ENCODE assay signal across 9 cellular contexts in the genomic region with DNA sequence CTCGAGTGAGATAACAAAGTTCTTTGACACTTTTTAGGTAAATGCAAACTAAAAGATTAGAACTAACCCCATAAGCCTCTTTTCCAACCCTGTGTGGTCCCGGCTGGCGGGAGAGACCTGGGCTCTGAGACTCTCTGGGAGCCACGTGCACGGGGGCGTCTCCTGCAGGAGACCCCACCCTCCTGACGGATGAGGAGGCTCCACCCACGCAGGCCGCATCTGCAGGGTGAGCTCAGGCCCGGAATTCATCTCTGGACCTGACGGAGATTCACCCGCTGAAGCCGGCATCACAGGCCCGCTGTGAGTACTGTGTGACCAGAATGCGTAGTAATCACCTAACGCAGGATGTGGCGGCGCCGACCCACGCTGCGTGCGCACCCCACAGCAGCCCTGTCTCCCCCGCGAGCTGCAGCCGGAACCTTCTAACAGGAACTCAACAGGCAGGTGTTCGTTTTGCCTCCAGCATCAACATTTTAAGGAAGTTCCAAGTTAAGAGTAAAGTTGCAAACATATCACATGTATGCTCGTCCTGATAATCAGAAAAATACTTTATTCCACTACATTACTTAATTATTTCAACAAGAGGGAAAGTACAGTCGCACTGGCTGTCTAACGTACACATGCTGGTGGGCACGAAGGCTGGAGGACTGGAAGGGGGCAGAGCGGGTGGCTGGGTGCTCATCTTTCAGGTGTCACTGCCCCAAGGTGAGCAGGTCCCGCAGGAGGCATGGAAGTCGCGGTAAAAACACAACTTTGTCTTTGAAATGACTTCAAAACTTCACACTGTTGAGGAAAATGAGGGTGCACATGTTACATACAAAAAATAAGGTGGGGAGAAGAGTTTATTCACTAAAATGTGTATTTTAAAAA. TPM values are rescaled to one million over a fixed set of nuclear protein-coding genes. Genes with fewer than 3 reads are reported as not detected.
A peak's percentile ranks its signal among the peaks of the same experiment; 100 is the strongest.
DNase-seq lines count a peak whose midpoint lies in the region; ATAC-seq, FAIRE-seq and TF ChIP-seq lines count a peak whose summit lies in the region.
"Had no signal": no experiment of that assay in that cellular context is flagged by ENCODE, and none has a peak within 500 bp of the region (broad histone marks: within the 10 kb centered on the region; RNA-seq: fewer than 3 reads in every experiment).

No MANE protein-coding gene starts in this region.

- no peaks in the 10 kb centered on the region for H3K79me2 ChIP-seq in OCI-LY3 (ENCODE audit: low read length)

- peak overlapping the region; percentile 17 for H3K27ac Mint-ChIP-seq in activated T-helper 2 cell treated with anti-CD3 and anti-CD28 coated beads, Interferon-gamma antibody, Interleukin-2, Interleukin-4, amounts not matched to agents 10 μg/mL and 5 μg/mL and 100 μg/mL, durations not matched to agents 14 hours and 24 hours and 36 hours

- no peaks in the 10 kb centered on the region for H3K9me3 ChIP-seq in OCI-LY3 (ENCODE audit: insufficient read depth, low read length)

- peak overlapping the region; percentile 70 for H3K4me3 ChIP-seq in OCI-LY3 (ENCODE audit: low read length)

- H3K4me3 Mint-ChIP-seq in activated T-helper 2 cell treated with anti-CD3 and anti-CD28 coated beads, Interferon-gamma antibody, Interleukin-2, Interleukin-4, amounts not matched to agents 10 μg/mL and 5 μg/mL and 100 μg/mL, durations not matched to agents 14 hours and 24 hours and 36 hours (ENCODE audit: low read depth): peak overlapping the region; percentile 46

- H3K27ac ChIP-seq in OCI-LY3 (ENCODE audit: low read length): no peak overlapping the region

- H3K27me3 Mint-ChIP-seq in activated T-helper 2 cell treated with anti-CD3 and anti-CD28 coated beads, Interferon-gamma antibody, Interleukin-2, Interleukin-4, amounts not matched to agents 10 μg/mL and 5 μg/mL and 100 μg/mL, durations not matched to agents 14 hours and 24 hours and 36 hours (ENCODE audit: low read depth): peaks cover 11% of the 10 kb centered on the region

- peak overlapping the region; percentile 80 for H2AFZ ChIP-seq in OCI-LY3 (ENCODE audit: low read depth, low read length)

- H3K36me3 ChIP-seq in OCI-LY3 (replicated peaks; ENCODE audit: low read depth, low read length): no peaks in the 10 kb centered on the region

- H3K9me3 Mint-ChIP-seq in activated T-helper 2 cell treated with anti-CD3 and anti-CD28 coated beads, Interferon-gamma antibody, Interleukin-2, Interleukin-4, amounts not matched to agents 10 μg/mL and 5 μg/mL and 100 μg/mL, durations not matched to agents 14 hours and 24 hours and 36 hours: no peaks in the 10 kb centered on the region

- DNase-seq in GM19239 (ENCODE audit: insufficient read length, low spot score) (peak; percentile 63), NCI-H1694 (lab: John Stamatoyannopoulos, UW) (no peak)
- DNase-seq in activated T-helper 2 cell treated with anti-CD3 and anti-CD28 coated beads, Interferon-gamma antibody, Interleukin-2, Interleukin-4, amounts not matched to agents 10 μg/mL and 5 μg/mL and 100 μg/mL, durations not matched to agents 14 hours and 24 hours and 36 hours (ENCODE audit: low spot score): peak; percentile 69
- peak; percentile 62 to 65 for DNase-seq in stimulated activated CD8-positive, alpha-beta memory T cell treated with anti-CD3 and anti-CD28 coated beads, Interleukin-2, amount 100 ng/mL, for 48 hours (ENCODE audit: low read depth in 2 of 2)

- peak overlapping the region; percentile 73 for H3K4me2 ChIP-seq in OCI-LY3 (ENCODE audit: low read length)

- H3K4me1 Mint-ChIP-seq in activated T-helper 2 cell treated with anti-CD3 and anti-CD28 coated beads, Interferon-gamma antibody, Interleukin-2, Interleukin-4, amounts not matched to agents 10 μg/mL and 5 μg/mL and 100 μg/mL, durations not matched to agents 14 hours and 24 hours and 36 hours (ENCODE audit: low read depth): peaks cover 9% of the 10 kb centered on the region

- no peak for TF ChIP-seq CTCF in OCI-LY3 (IDR thresholded peaks at IDR 0.05; ENCODE audit: low read depth, low read length)

- H4K20me1 ChIP-seq in OCI-LY3 (ENCODE audit: insufficient read depth, low read length): no peaks in the 10 kb centered on the region

- ATAC-seq in GM18519 (IDR thresholded peaks at IDR 0.05; ENCODE audit: low FRiP score, unreplicated experiment) (no peak), HG03039 (IDR thresholded peaks at IDR 0.05; ENCODE audit: unreplicated experiment) (no peak)

- no peaks in the 10 kb centered on the region for H3K27me3 ChIP-seq in OCI-LY3 (ENCODE audit: low read depth, low read length)

- intact Hi-C loops in activated T-helper 2 cell treated with anti-CD3 and anti-CD28 coated beads, Interferon-gamma antibody, Interleukin-2, Interleukin-4, amounts not matched to agents 10 μg/mL and 5 μg/mL and 100 μg/mL, durations not matched to agents 14 hours and 24 hours and 36 hours (cut with micrococcal nuclease): loop anchor here (5.0 kb wide), 1 partner anchor 44 kb away; the partner anchor contains the start of gene FGFRL1

- FAIRE-seq in GM19239 (lab: Jason Lieb, UNC) (peak; percentile 62), islet of Langerhans (lab: Jason Lieb, UNC) (peak; percentile 9)

- 0 out of 2 replicates have a peak, but pooled peaks cover 3% of the 10 kb centered on the region for H3K4me1 ChIP-seq in OCI-LY3 (ENCODE audit: low read length)

- H3K9ac ChIP-seq in OCI-LY3 (ENCODE audit: low read length): peak overlapping the region; percentile 2; the same call in 1 of the 2 replicates

- no peaks in the 10 kb centered on the region for H3K36me3 Mint-ChIP-seq in activated T-helper 2 cell treated with anti-CD3 and anti-CD28 coated beads, Interferon-gamma antibody, Interleukin-2, Interleukin-4, amounts not matched to agents 10 μg/mL and 5 μg/mL and 100 μg/mL, durations not matched to agents 14 hours and 24 hours and 36 hours (ENCODE audit: low read depth)

RNA-seq across cellular contexts. Expression of gene FGFRL1, which starts 44.5 kb away (rescaled TPM):
- 17.5 TPM in 2 replicates for total RNA-seq in activated T-helper 2 cell treated with anti-CD3 and anti-CD28 coated beads, Interferon-gamma antibody, Interleukin-2, Interleukin-4, amounts not matched to agents 10 μg/mL and 5 μg/mL and 100 μg/mL, durations not matched to agents 14 hours and 24 hours and 36 hours

RNA-seq across cellular contexts. Expression of gene RNF212, which starts 57.4 kb away (rescaled TPM):
- total RNA-seq in activated T-helper 2 cell treated with anti-CD3 and anti-CD28 coated beads, Interferon-gamma antibody, Interleukin-2, Interleukin-4, amounts not matched to agents 10 μg/mL and 5 μg/mL and 100 μg/mL, durations not matched to agents 14 hours and 24 hours and 36 hours: 0.62 and 0.85 TPM in 2 replicates
- total RNA-seq: HT1080 had no signal
